In the genomic region with DNA sequence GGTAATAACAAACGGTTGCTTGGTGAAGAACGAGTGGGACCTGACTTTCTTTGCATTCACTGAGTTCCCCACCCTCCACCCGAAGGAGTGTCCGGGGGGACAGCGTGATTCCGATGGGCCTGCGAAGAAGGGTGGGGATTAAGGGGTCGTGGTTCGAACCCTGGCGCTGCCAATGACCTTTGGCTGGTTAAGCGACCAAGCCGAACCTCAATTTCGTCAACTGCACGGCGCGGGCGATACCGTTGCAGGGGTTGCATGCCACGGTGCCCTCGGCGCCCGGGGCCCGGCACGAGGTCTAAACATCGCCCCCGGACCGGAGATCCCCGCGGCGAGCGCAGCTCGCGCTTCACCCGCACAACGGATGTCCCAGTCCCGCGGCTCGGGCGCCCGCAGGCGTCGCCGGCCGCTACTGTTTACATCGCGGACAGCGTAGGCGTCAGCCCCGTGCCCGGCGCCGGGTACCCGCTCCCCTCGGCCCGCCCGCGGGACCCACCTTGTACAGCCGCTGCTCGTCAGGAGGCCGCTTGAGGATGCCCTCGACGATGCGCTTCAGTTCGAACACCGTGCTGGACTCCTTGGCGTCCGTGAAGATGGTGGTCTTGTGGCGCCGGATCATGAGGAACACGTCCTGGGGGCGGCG, we compare ENCODE assay signal across 8 cellular contexts. TPM values are rescaled to one million over a fixed set of nuclear protein-coding genes. Genes with fewer than 3 reads are reported as not detected.
DNase-seq lines count a peak whose midpoint lies in the region; ATAC-seq and TF ChIP-seq lines count a peak whose summit lies in the region.

No MANE protein-coding gene starts in this region.

- no peak overlapping the region for H3K4ac ChIP-seq in neuronal stem cell (ENCODE audit: low read length)

- peak overlapping the region; percentile 99 for H3K23ac ChIP-seq in neuronal stem cell (ENCODE audit: low read depth, low read length, poor library complexity)

- 0 to 3% methylated on average over 5 to 8 of the region's 72 CpGs for WGBS in esophagus squamous epithelium, 2 donors
- WGBS in neuronal stem cell (ENCODE audit: extremely low coverage in 2 of 2, insufficient read length in 2 of 2, insufficient replicate concordance in 1 of 2), 2 donors, result no CpG with 5 or more reads among the region's 72 CpGs

- H3K27me3 ChIP-seq in A673 (replicated peaks; ENCODE audit: insufficient read depth, low read depth, low read length, poor library complexity), result no peaks in the 10 kb centered on the region
- H3K27me3 ChIP-seq in esophagus squamous epithelium, result no peaks in the 10 kb centered on the region
- no peaks in the 10 kb centered on the region for H3K27me3 ChIP-seq in neuronal stem cell (ENCODE audit: control insufficient read depth in 3 of 3, insufficient read depth in 3 of 3, low read depth in 1 of 3, low read length in 3 of 3)

- POLR2A ChIA-PET in A673 (lab: Charles Lee; ENCODE audit: low non-redundant PET), result interaction anchor here (0.6 kb wide), 1 partner anchor 24 kb away, joined by 3 read pairs; the partner anchor contains the start of gene SRRM2

- H4K8ac ChIP-seq in neuronal stem cell (ENCODE audit: low read depth, low read length), result no peak overlapping the region

- H3K4me2 ChIP-seq in neuronal stem cell (ENCODE audit: insufficient read depth, low read length, poor library complexity, severe bottlenecking), result peak overlapping the region; percentile 98

- intact Hi-C loops in A673 (cut with micrococcal nuclease; ENCODE audit: unreplicated experiment) (no loop called here), esophagus squamous epithelium (cut with DNase I) (no loop called here)

- H3K9me3 ChIP-seq in A673 (ENCODE audit: low read depth, low read length, poor library complexity, severe bottlenecking), result no peaks in the 10 kb centered on the region
- H3K9me3 ChIP-seq in esophagus squamous epithelium, result no peaks in the 10 kb centered on the region
- no peaks in the 10 kb centered on the region for H3K9me3 ChIP-seq in neuronal stem cell (replicated peaks in 1 of 2; ENCODE audit: control insufficient read depth in 2 of 2, insufficient read depth in 1 of 2, low read depth in 1 of 2, low read length in 2 of 2)

- BruUV-seq in A673 (replicated peaks; lab: Mats Ljungman, UMichigan), result no TSS peak

- TF ChIP-seq CTCF in A673 (conservative IDR thresholded peaks at IDR 0.05; ENCODE audit: low read depth, low read length) (no peak), WI38 (IDR thresholded peaks at IDR 0.05; ENCODE audit: low read depth, low read length) (no peak), esophagus squamous epithelium (IDR thresholded peaks at IDR 0.05) (no peak)

- CTCF ChIA-PET in A673 (lab: Charles Lee), result no interaction called here

- peak overlapping the region; percentile 91 for H2AFZ ChIP-seq in neuronal stem cell (ENCODE audit: low read length)

- H4K91ac ChIP-seq in neuronal stem cell (ENCODE audit: low read depth, low read length, poor library complexity), result no peak overlapping the region

- H3K36me3 ChIP-seq in A673 (ENCODE audit: insufficient read depth, low read length, poor library complexity, severe bottlenecking), result peaks cover 30% of the 10 kb centered on the region
- peaks cover 5 to 39% (median 6%) of the 10 kb centered on the region in 3 donors for H3K36me3 ChIP-seq in esophagus squamous epithelium
- H3K36me3 ChIP-seq in neuronal stem cell (replicated peaks in 1 of 2; ENCODE audit: control insufficient read depth in 2 of 2, insufficient read depth in 2 of 2, low read length in 2 of 2), result peaks cover 27 to 49% of the 10 kb centered on the region in 2 donors

- peak overlapping the region; percentile 78 for H2BK5ac ChIP-seq in neuronal stem cell (ENCODE audit: low read length)

- peak overlapping the region; percentile 92 for H3K14ac ChIP-seq in neuronal stem cell (ENCODE audit: low read length)

- no peak for TF ChIP-seq POLR2A in esophagus squamous epithelium (IDR thresholded peaks at IDR 0.05)

- H2BK120ac ChIP-seq in neuronal stem cell (ENCODE audit: low read depth, low read length), result peak overlapping the region; percentile 83

- ATAC-seq in GM18520 (IDR thresholded peaks at IDR 0.05; ENCODE audit: unreplicated experiment) (peak; percentile 16), HG03097 (IDR thresholded peaks at IDR 0.05; ENCODE audit: low FRiP score, unreplicated experiment) (peak; percentile 32)

- H3K4me3 ChIP-seq in A673 (ENCODE audit: low read depth, low read length, poor library complexity, severe bottlenecking) (peak overlapping the region; percentile 92), WI38 (ENCODE audit: low read depth, low read length) (peak overlapping the region; percentile 88), esophagus squamous epithelium (peak overlapping the region; percentile 88 to 99 (median 98)), neuronal stem cell (ENCODE audit: low read length in 2 of 2) (peak overlapping the region; percentile 79 to 97)

- DNase-seq in A673 (ENCODE audit: low spot score) (no peak), esophagus squamous epithelium (lab: John Stamatoyannopoulos, UW) (no peak), neuronal stem cell (ENCODE audit: low spot score) (peak; percentile 36), NCI-H2029 treated with DMSO at 0.1 percent for 48 hours (lab: John Stamatoyannopoulos, UW) (no peak)
- DNase-seq in effector CD4-positive, alpha-beta T cell, result no peak

- H3K18ac ChIP-seq in neuronal stem cell (ENCODE audit: low read length), result peak overlapping the region; percentile 96

- H3K9ac ChIP-seq in neuronal stem cell (ENCODE audit: low read depth, low read length, poor library complexity), result peak overlapping the region; percentile 90

- peaks cover 16% of the 10 kb centered on the region for H3K79me1 ChIP-seq in neuronal stem cell (ENCODE audit: low read depth, low read length)

- H2BK15ac ChIP-seq in neuronal stem cell (ENCODE audit: low read length), result no peak overlapping the region

- H3K27ac ChIP-seq in A673 (ENCODE audit: low read depth, low read length, poor library complexity, severe bottlenecking), result peak overlapping the region; percentile 80
- peak overlapping the region; percentile 100 for H3K27ac ChIP-seq in esophagus squamous epithelium
- no peak overlapping the region for H3K27ac ChIP-seq in neuronal stem cell (replicated peaks; ENCODE audit: low read length)

- no peak overlapping the region for H2BK12ac ChIP-seq in neuronal stem cell (ENCODE audit: low read length)

- no peak overlapping the region for H2AK5ac ChIP-seq in neuronal stem cell (ENCODE audit: low read depth, low read length)

- H3K4me1 ChIP-seq in A673 (ENCODE audit: insufficient read depth, low read length, poor library complexity, severe bottlenecking), result peaks cover 3% of the 10 kb centered on the region
- peaks cover 16 to 66% (median 27%) of the 10 kb centered on the region in 3 donors for H3K4me1 ChIP-seq in esophagus squamous epithelium
- H3K4me1 ChIP-seq in neuronal stem cell (ENCODE audit: control insufficient read depth in 2 of 2, insufficient read depth in 1 of 2, low read depth in 1 of 2, low read length in 2 of 2), result peaks cover 8 to 11% of the 10 kb centered on the region in 2 donors

RNA-seq across cellular contexts. Expression of gene ELOB, which starts 0.5 kb away (rescaled TPM):
- total RNA-seq in A673 (2021) (188 and 206 TPM in 2 replicates), esophagus squamous epithelium (100 to 1,000 TPM; 186 to 446 (median 288) TPM)
- polyA plus RNA-seq in neuronal stem cell (2013, experiment 1 of 2), result 177 TPM
- 174 TPM for polyA plus RNA-seq in neuronal stem cell (2013, experiment 2 of 2)

RNA-seq across cellular contexts. Expression of gene PRSS33, which starts 10.7 kb away (rescaled TPM):
- total RNA-seq in A673 (2021) (not detected in 2 replicates), esophagus squamous epithelium (not detected)
- polyA plus RNA-seq in neuronal stem cell (2013, experiment 1 of 2), result 2.3 TPM
- 2.2 TPM for polyA plus RNA-seq in neuronal stem cell (2013, experiment 2 of 2)

RNA-seq across cellular contexts. Expression of gene PRSS41, which starts 21.6 kb away (rescaled TPM):
- total RNA-seq in A673 (2021) (not detected in 2 replicates), esophagus squamous epithelium (not detected)
- not detected for polyA plus RNA-seq in neuronal stem cell (2013, experiment 1 of 2)
- polyA plus RNA-seq in neuronal stem cell (2013, experiment 2 of 2), result not detected

RNA-seq across cellular contexts. Expression of gene SRRM2, which starts 24.2 kb away (rescaled TPM):
- 642 and 651 TPM in 2 replicates for total RNA-seq in A673 (2021)
- 100 to 1,000 TPM in 3 of 4 donors, 10 to 100 TPM in 1; 80.7 to 290 (median 233) TPM for total RNA-seq in esophagus squamous epithelium
- 516 TPM for polyA plus RNA-seq in neuronal stem cell (2013, experiment 1 of 2)
- polyA plus RNA-seq in neuronal stem cell (2013, experiment 2 of 2), result 512 TPM

RNA-seq across cellular contexts. Expression of gene PRSS21, which starts 40.4 kb away (rescaled TPM):
- total RNA-seq in A673 (2021) (not detected in 2 replicates), esophagus squamous epithelium (1 to 10 TPM in 1 of 4 donors, not detected in 3; 1.5 TPM)
- polyA plus RNA-seq in neuronal stem cell (2013, experiment 1 of 2), result not detected
- not detected for polyA plus RNA-seq in neuronal stem cell (2013, experiment 2 of 2)
